In genomic region chr11:131424257-131424876, GRCh38 we compare ENCODE assay signal across 3 cellular contexts. TPM values are rescaled to one million over a fixed set of nuclear protein-coding genes. Genes with fewer than 3 reads are reported as not detected.
"Had no signal": no experiment of that assay in that cellular context is flagged by ENCODE, and none has a peak within 500 bp of the region (broad histone marks: within the 10 kb centered on the region; RNA-seq: fewer than 3 reads in every experiment).

No MANE protein-coding gene starts in this region.

RNA-seq across cellular contexts. Expression of gene NTM, which starts 54.0 kb away (rescaled TPM):
- total RNA-seq: naive thymus-derived CD4-positive, alpha-beta T cell; natural killer cell; thoracic aorta had no signal
- polyA plus RNA-seq: naive thymus-derived CD4-positive, alpha-beta T cell had no signal
